11 cellular contexts compared by ENCODE assay signal in the genomic region with DNA sequence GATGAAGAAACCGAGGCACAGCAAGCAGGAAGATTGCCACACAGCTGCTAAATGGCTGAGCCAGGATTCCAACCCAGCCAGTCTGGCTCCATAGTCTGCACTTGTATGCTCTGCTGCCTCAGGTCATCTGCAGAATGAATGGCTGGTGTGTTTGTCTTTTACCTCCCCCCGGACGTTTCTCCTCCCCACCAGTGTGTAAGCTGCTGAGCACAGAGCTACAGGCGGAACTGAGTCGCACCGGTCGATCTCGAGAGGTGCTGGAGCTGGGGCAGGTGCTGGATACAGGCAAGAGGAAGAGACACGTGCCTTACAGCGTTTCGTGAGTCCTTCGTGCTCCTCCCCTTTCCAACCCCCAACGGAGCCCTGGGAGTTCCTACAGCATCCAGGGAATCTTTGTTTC. TPM values are rescaled to one million over a fixed set of nuclear protein-coding genes. Genes with fewer than 3 reads are reported as not detected.
A peak's percentile ranks its signal among the peaks of the same experiment; 100 is the strongest.
DNase-seq lines count a peak whose midpoint lies in the region; ATAC-seq lines count a peak whose summit lies in the region.
"Had no signal": no experiment of that assay in that cellular context is flagged by ENCODE, and none has a peak within 500 bp of the region (broad histone marks: within the 10 kb centered on the region; RNA-seq: fewer than 3 reads in every experiment).

No MANE protein-coding gene starts in this region.

- peak overlapping the region in 7 of 10 donors; percentile 25 to 77 (median 65) for H3K27ac Mint-ChIP-seq in naive thymus-derived CD8-positive, alpha-beta T cell
- H3K27ac Mint-ChIP-seq: activated T-helper 2 cell treated with anti-CD3 and anti-CD28 coated beads, Interferon-gamma antibody, Interleukin-2, Interleukin-4, amounts not matched to agents 10 μg/mL and 5 μg/mL and 100 μg/mL, durations not matched to agents 14 hours and 24 hours and 36 hours had no signal

- H3K27me3 Mint-ChIP-seq in naive thymus-derived CD8-positive, alpha-beta T cell = no peaks in the 10 kb centered on the region

- H3K36me3 Mint-ChIP-seq in naive thymus-derived CD8-positive, alpha-beta T cell = peaks cover 0 to 5% (median 0%) of the 10 kb centered on the region in 3 donors

- peak overlapping the region in 2 of 10 donors; percentile 10 to 33 for H3K4me3 Mint-ChIP-seq in naive thymus-derived CD8-positive, alpha-beta T cell

- peaks cover 17 to 63% (median 49%) of the 10 kb centered on the region in 4 donors for H3K4me1 Mint-ChIP-seq in naive thymus-derived CD8-positive, alpha-beta T cell

- no peak for ATAC-seq in naive thymus-derived CD8-positive, alpha-beta T cell
- ATAC-seq: pancreas had no signal

- POLR2A ChIA-PET in naive thymus-derived CD8-positive, alpha-beta T cell (lab: Charles Lee) = interaction anchor here (0.6 to 15.9 kb wide), 2 partner anchors 20 to 99 kb away, joined by 4 to 252 read pairs; partner anchors contain the start of genes AP4M1 and MCM7

- DNase-seq in NCI-H1105 treated with DMSO at 0.1 percent for 48 hours (lab: John Stamatoyannopoulos, UW) (peak; percentile 71), NCI-H526 (lab: John Stamatoyannopoulos, UW) (peak; percentile 71 to 82), CD1c-positive myeloid dendritic cell (ENCODE audit: extremely low spot score) (no peak), GDM1 (lab: John Stamatoyannopoulos, UW) (no peak)
- DNase-seq in naive thymus-derived CD8-positive, alpha-beta T cell = no peak
- no peak for DNase-seq in stimulated activated CD4-positive, alpha-beta T cell treated with anti-CD3 and anti-CD28 coated beads, Interleukin-4, amount 100 ng/mL, for 24 hours
- DNase-seq: Caco-2; IMR-90; pancreas; stimulated activated naive CD4-positive, alpha-beta T cell treated with Interleukin-2 at 50 U/mL for 16 hours had no signal

- H3K9me3 Mint-ChIP-seq in naive thymus-derived CD8-positive, alpha-beta T cell = no peaks in the 10 kb centered on the region
- H3K9me3 Mint-ChIP-seq: activated T-helper 2 cell treated with anti-CD3 and anti-CD28 coated beads, Interferon-gamma antibody, Interleukin-2, Interleukin-4, amounts not matched to agents 10 μg/mL and 5 μg/mL and 100 μg/mL, durations not matched to agents 14 hours and 24 hours and 36 hours had no signal

RNA-seq across cellular contexts. Expression of gene CNPY4, which starts 2.6 kb away (rescaled TPM):
- total RNA-seq in naive thymus-derived CD8-positive, alpha-beta T cell = 10 to 100 TPM; 99.0 to 99.6 TPM
- polyA plus RNA-seq in naive thymus-derived CD8-positive, alpha-beta T cell = 10 to 100 TPM; 19.8 to 23.5 (median 20.6) TPM

RNA-seq across cellular contexts. Expression of gene TAF6, which starts 2.9 kb away (rescaled TPM):
- total RNA-seq in naive thymus-derived CD8-positive, alpha-beta T cell = 10 to 100 TPM; 61.6 to 68.7 TPM
- 10 to 100 TPM; 21.3 to 39.0 (median 31.5) TPM for polyA plus RNA-seq in naive thymus-derived CD8-positive, alpha-beta T cell

RNA-seq across cellular contexts. Expression of gene MBLAC1, which starts 4.7 kb away (rescaled TPM):
- 1 to 10 TPM; 5.6 to 7.2 TPM for total RNA-seq in naive thymus-derived CD8-positive, alpha-beta T cell
- 1 to 10 TPM; 2.1 to 2.3 (median 2.1) TPM for polyA plus RNA-seq in naive thymus-derived CD8-positive, alpha-beta T cell

RNA-seq across cellular contexts. Expression of gene AP4M1, which starts 20.6 kb away (rescaled TPM):
- total RNA-seq in naive thymus-derived CD8-positive, alpha-beta T cell = 10 to 100 TPM in 1 of 2 experiments, 1 to 10 TPM in 1; 7.5 to 10.9 TPM
- 1 to 10 TPM; 1.7 to 3.6 (median 2.3) TPM for polyA plus RNA-seq in naive thymus-derived CD8-positive, alpha-beta T cell

RNA-seq across cellular contexts. Expression of gene MCM7, which starts 20.9 kb away (rescaled TPM):
- 100 to 1,000 TPM; 159 to 161 TPM for total RNA-seq in naive thymus-derived CD8-positive, alpha-beta T cell
- polyA plus RNA-seq in naive thymus-derived CD8-positive, alpha-beta T cell = 10 to 100 TPM; 28.7 to 46.6 (median 40.1) TPM

Comparison
In these comparisons a context has a peak if more than half of its experiments do, and no peak if none do; other contexts are left out.
1. DNase-seq: peak in NCI-H1105 treated with DMSO at 0.1 percent for 48 hours (single experiment) and NCI-H526 (2 of 2); none in naive thymus-derived CD8-positive, alpha-beta T cell (0 of 10), stimulated activated CD4-positive, alpha-beta T cell treated with anti-CD3 and anti-CD28 coated beads, Interleukin-4, amount 100 ng/mL, for 24 hours (single experiment), CD1c-positive myeloid dendritic cell (single experiment) and GDM1 (single experiment).